Comparison of ENCODE assay signal across 6 cellular contexts in the genomic region with DNA sequence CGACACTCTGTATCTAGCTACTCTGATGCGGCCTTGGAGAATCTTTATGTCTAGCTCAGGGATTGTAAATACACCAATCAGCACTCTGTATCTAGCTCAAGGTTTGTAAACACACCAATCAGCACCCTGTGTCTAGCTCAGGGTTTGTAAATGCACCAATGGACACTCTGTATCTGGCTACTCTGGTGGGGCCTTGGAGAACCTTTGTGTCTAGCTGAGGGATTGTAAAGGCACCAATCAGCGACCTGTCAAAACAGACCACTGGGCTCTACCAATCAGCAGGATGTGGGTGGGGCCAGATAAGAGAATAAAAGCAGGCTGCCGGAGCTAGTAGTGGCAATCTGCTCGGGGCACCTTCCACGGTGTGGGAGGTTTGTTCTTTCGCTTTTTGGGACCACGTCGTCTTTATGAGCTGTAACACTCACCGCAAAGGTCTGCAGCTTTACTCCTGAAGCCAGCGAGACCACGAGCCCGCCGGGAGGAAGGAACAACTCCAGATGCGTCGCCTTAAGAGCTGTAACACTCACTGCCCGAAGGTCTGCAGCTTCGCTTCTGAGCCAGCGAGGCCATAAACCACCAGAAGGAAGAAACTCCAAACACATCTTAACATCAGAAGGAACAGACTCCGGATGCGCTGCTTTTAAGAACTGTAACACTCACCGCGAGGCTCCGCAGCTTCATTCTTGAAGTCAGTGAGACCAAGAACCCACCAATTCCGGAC. TPM values are rescaled to one million over a fixed set of nuclear protein-coding genes. Genes with fewer than 3 reads are reported as not detected.
"Had no signal": no experiment of that assay in that cellular context is flagged by ENCODE, and none has a peak within 500 bp of the region (broad histone marks: within the 10 kb centered on the region; RNA-seq: fewer than 3 reads in every experiment).

No MANE protein-coding gene starts in this region.

RNA-seq across cellular contexts. Expression of gene SPO11, which starts 19.5 kb away (rescaled TPM):
- total RNA-seq: activated CD8-positive, alpha-beta memory T cell treated with anti-CD3 and anti-CD28 coated beads for 36 hours; body of pancreas; lung microvascular endothelial cell; T-helper 1 cell treated with Interleukin-12 subunit alpha and Interleukin-12 subunit beta and Interleukin-4 antibody, amounts not matched to agents 30 ng/mL and 1 ng/mL, for 36 hours; vagina had no signal
- polyA plus RNA-seq: neural cell had no signal
